Comparison of ENCODE assay signal across 8 cellular contexts in genomic region chr10:88064608-88065383, GRCh38.
DNase-seq lines count a peak whose midpoint lies in the region; ATAC-seq and TF ChIP-seq lines count a peak whose summit lies in the region.

No MANE protein-coding gene starts in this region.

- no peak overlapping the region for H2AFZ ChIP-seq in KMS-11 (ENCODE audit: low read depth)

- H3K4me3 ChIP-seq in KMS-11 (IDR thresholded peaks at IDR 0.05; ENCODE audit: insufficient read depth, low read depth, low read length) = no peak overlapping the region
- no peak overlapping the region for H3K4me3 ChIP-seq in muscle layer of duodenum (ENCODE audit: low read depth in 1 of 2, low read length in 2 of 2)

- H3K4me1 ChIP-seq in KMS-11 (ENCODE audit: low read depth, poor library complexity, severe bottlenecking) = peaks cover 98% of the 10 kb centered on the region
- H3K4me1 ChIP-seq in muscle layer of duodenum (ENCODE audit: control insufficient read depth in 1 of 2, insufficient read depth in 2 of 2, low read length in 2 of 2) = peaks cover 9 to 25% of the 10 kb centered on the region in 2 donors

- H4K20me1 ChIP-seq in KMS-11 (ENCODE audit: insufficient read depth) = no peaks in the 10 kb centered on the region

- H3K4me1 Mint-ChIP-seq in activated naive CD4-positive, alpha-beta T cell treated with anti-CD3 and anti-CD28 coated beads, Interleukin-2, amount 10 ng/mL, durations not matched to agents 7 days and 5 days = peaks cover 39% of the 10 kb centered on the region

- H3K36me3 ChIP-seq in KMS-11 (ENCODE audit: insufficient read depth) (no peaks in the 10 kb centered on the region), muscle layer of duodenum (ENCODE audit: control insufficient read depth in 1 of 2, insufficient read depth in 2 of 2, low read length in 2 of 2) (no peaks in the 10 kb centered on the region)

- H3K9ac ChIP-seq in KMS-11 = peak overlapping the region; percentile 20

- peak; percentile 50 for DNase-seq in activated naive CD4-positive, alpha-beta T cell treated with anti-CD3 and anti-CD28 coated beads, Interleukin-2, amount 10 ng/mL, durations not matched to agents 7 days and 5 days
- DNase-seq in caudate nucleus (lab: John Stamatoyannopoulos, UW) = no peak
- no peak for DNase-seq in LoVo (ENCODE audit: low spot score)
- no peak for DNase-seq in activated effector memory CD4-positive, alpha-beta T cell treated with anti-CD3 and anti-CD28 coated beads, Interleukin-2, amount 50 U/mL, for 16 hours

- H3K27me3 ChIP-seq in KMS-11 (ENCODE audit: insufficient read depth, low read depth) (no peaks in the 10 kb centered on the region), muscle layer of duodenum (ENCODE audit: low read depth, low read length) (no peaks in the 10 kb centered on the region)

- no peaks in the 10 kb centered on the region for H3K79me2 ChIP-seq in KMS-11 (ENCODE audit: insufficient read depth, low read depth)

- H3K27ac Mint-ChIP-seq in activated naive CD4-positive, alpha-beta T cell treated with anti-CD3 and anti-CD28 coated beads, Interleukin-2, amount 10 ng/mL, durations not matched to agents 7 days and 5 days = peak overlapping the region; percentile 74

- TF ChIP-seq POLR2A in GM15510 (IDR thresholded peaks at IDR 0.05; ENCODE audit: borderline replicate concordance, extremely low read depth, insufficient read length) = peak; percentile 15

- CTCF ChIA-PET in activated naive CD4-positive, alpha-beta T cell treated with anti-CD3 and anti-CD28 coated beads, Interleukin-2, amount 10 ng/mL, durations not matched to agents 7 days and 5 days (lab: Charles Lee) = interaction anchor here (0.6 to 0.8 kb wide), 3 partner anchors 32 to 325 kb away, joined by 3 read pairs; no protein-coding TSS in a partner anchor

- H3K4me2 ChIP-seq in KMS-11 = peak overlapping the region; percentile 94

- ATAC-seq in GM21576 (IDR thresholded peaks at IDR 0.05; ENCODE audit: unreplicated experiment) = peak; percentile 52

- H3K27ac ChIP-seq in KMS-11 (peak overlapping the region; percentile 87), muscle layer of duodenum (ENCODE audit: low read length) (peak overlapping the region; percentile 75), caudate nucleus (ENCODE audit: low read depth, low read length) (no peak overlapping the region)

- H3K4me3 Mint-ChIP-seq in activated naive CD4-positive, alpha-beta T cell treated with anti-CD3 and anti-CD28 coated beads, Interleukin-2, amount 10 ng/mL, durations not matched to agents 7 days and 5 days = no peak overlapping the region

- no peaks in the 10 kb centered on the region for H3K27me3 Mint-ChIP-seq in activated naive CD4-positive, alpha-beta T cell treated with anti-CD3 and anti-CD28 coated beads, Interleukin-2, amount 10 ng/mL, durations not matched to agents 7 days and 5 days

- TF ChIP-seq CTCF in KMS-11 (conservative IDR thresholded peaks at IDR 0.05; ENCODE audit: low read depth, low read length) = no peak

- no peaks in the 10 kb centered on the region for H3K9me3 ChIP-seq in muscle layer of duodenum (ENCODE audit: control insufficient read depth in 1 of 2, low read length in 2 of 2)

- peaks cover 11% of the 10 kb centered on the region for H3K36me3 Mint-ChIP-seq in activated naive CD4-positive, alpha-beta T cell treated with anti-CD3 and anti-CD28 coated beads, Interleukin-2, amount 10 ng/mL, durations not matched to agents 7 days and 5 days

- H3K9me3 Mint-ChIP-seq in activated naive CD4-positive, alpha-beta T cell treated with anti-CD3 and anti-CD28 coated beads, Interleukin-2, amount 10 ng/mL, durations not matched to agents 7 days and 5 days = peaks cover 12% of the 10 kb centered on the region
